13 cellular contexts compared by ENCODE assay signal in genomic region chr11:114081641-114082414, GRCh38. TPM values are rescaled to one million over a fixed set of nuclear protein-coding genes. Genes with fewer than 3 reads are reported as not detected.
DNase-seq lines count a peak whose midpoint lies in the region; ATAC-seq lines count a peak whose summit lies in the region.
"Had no signal": no experiment of that assay in that cellular context is flagged by ENCODE, and none has a peak within 500 bp of the region (broad histone marks: within the 10 kb centered on the region; RNA-seq: fewer than 3 reads in every experiment).

No MANE protein-coding gene starts in this region.

- no peak overlapping the region for H3K27ac ChIP-seq in CD8-positive, alpha-beta memory T cell (ENCODE audit: low read depth, low read length)
- peak overlapping the region; percentile 72 for H3K27ac ChIP-seq in right cardiac atrium (ENCODE audit: low read length)

- POLR2A ChIA-PET in CD8-positive, alpha-beta memory T cell (lab: Charles Lee): no interaction called here

- peak; percentile 1 to 40 for ATAC-seq in right cardiac atrium
- no peak for ATAC-seq in HG03520 (IDR thresholded peaks at IDR 0.05; ENCODE audit: unreplicated experiment)
- ATAC-seq in GM18520 (IDR thresholded peaks at IDR 0.05; ENCODE audit: unreplicated experiment): no peak

- no peaks in the 10 kb centered on the region for H3K27me3 ChIP-seq in CD8-positive, alpha-beta memory T cell (ENCODE audit: insufficient read depth, low read length, poor library complexity, severe bottlenecking)
- H3K27me3 ChIP-seq in right cardiac atrium (ENCODE audit: control insufficient read depth, insufficient read depth): no peaks in the 10 kb centered on the region

- intact Hi-C loops in right cardiac atrium (cut with DNase I): no loop called here

- CTCF ChIA-PET in CD8-positive, alpha-beta memory T cell (lab: Charles Lee): interaction anchor here (0.9 to 1.8 kb wide), 2 partner anchors 21 to 179 kb away, joined by 3 to 4 read pairs; no protein-coding TSS in a partner anchor

- no peaks in the 10 kb centered on the region for H3K9me3 Mint-ChIP-seq in CD8-positive, alpha-beta memory T cell

- H3K27ac Mint-ChIP-seq in CD8-positive, alpha-beta memory T cell: peak overlapping the region; percentile 36 to 99 (median 96)

- WGBS in right cardiac atrium: 71% methylated on average over 9 of the region's 9 CpGs

- peaks cover 62 to 90% (median 78%) of the 10 kb centered on the region in 3 donors for H3K4me1 Mint-ChIP-seq in CD8-positive, alpha-beta memory T cell

- H3K9me3 ChIP-seq in CD8-positive, alpha-beta memory T cell (ENCODE audit: low read length): no peaks in the 10 kb centered on the region
- H3K9me3 ChIP-seq in right cardiac atrium (ENCODE audit: control insufficient read depth, low read length): no peaks in the 10 kb centered on the region
- H3K9me3 ChIP-seq: spleen had no signal

- H3K4me1 ChIP-seq in CD8-positive, alpha-beta memory T cell (ENCODE audit: insufficient read depth, low read length): peaks cover 28% of the 10 kb centered on the region
- H3K4me1 ChIP-seq in right cardiac atrium (ENCODE audit: control insufficient read depth, insufficient read depth, low read length): peaks cover 64% of the 10 kb centered on the region

- H3K4me3 Mint-ChIP-seq in CD8-positive, alpha-beta memory T cell: peak overlapping the region in 5 of 7 donors; percentile 49 to 98 (median 67)
- H3K4me3 Mint-ChIP-seq: CD4-positive, CD25-positive, alpha-beta regulatory T cell had no signal

- no peaks in the 10 kb centered on the region for H3K36me3 ChIP-seq in CD8-positive, alpha-beta memory T cell (ENCODE audit: insufficient read depth, low read length)

- H3K36me3 Mint-ChIP-seq in CD8-positive, alpha-beta memory T cell: peaks cover 0 to 6% (median 0%) of the 10 kb centered on the region in 3 donors
- H3K36me3 Mint-ChIP-seq: CD4-positive, CD25-positive, alpha-beta regulatory T cell had no signal

- DNase-seq in CD8-positive, alpha-beta memory T cell: no peak
- DNase-seq in amniotic epithelial cell (ENCODE audit: low read depth): peak; percentile 97
- no peak for DNase-seq in right cardiac atrium
- peak; percentile 76 for DNase-seq in renal cortical epithelial cell (ENCODE audit: low read depth)
- DNase-seq in superior temporal gyrus (ENCODE audit: extremely low spot score): no peak
- DNase-seq in NCI-H1105 treated with DMSO at 0.1 percent for 48 hours (lab: John Stamatoyannopoulos, UW): no peak
- DNase-seq: activated CD4-positive, CD25-positive, alpha-beta regulatory T cell treated with anti-CD3 and anti-CD28 coated beads, Interleukin-2, amount 50 U/mL, for 72 hours; activated naive CD4-positive, alpha-beta T cell treated with anti-CD3 and anti-CD28 coated beads, Interleukin-2, amount 50 U/mL, for 16 hours; CD4-positive, CD25-positive, alpha-beta regulatory T cell; NCI-H2081 had no signal

- peaks cover 5 to 11% of the 10 kb centered on the region in 2 donors for H3K27me3 Mint-ChIP-seq in CD8-positive, alpha-beta memory T cell
- H3K27me3 Mint-ChIP-seq: CD4-positive, CD25-positive, alpha-beta regulatory T cell had no signal

- no peak overlapping the region for H3K4me3 ChIP-seq in CD8-positive, alpha-beta memory T cell (ENCODE audit: low read length)
- no peak overlapping the region for H3K4me3 ChIP-seq in right cardiac atrium (ENCODE audit: low read length)

RNA-seq across cellular contexts. Expression of gene ZBTB16, which starts 22.3 kb away (rescaled TPM):
- total RNA-seq in CD8-positive, alpha-beta memory T cell: 1 to 10 TPM; 2.1 to 2.2 TPM
- 71.9 TPM for polyA plus RNA-seq in CD8-positive, alpha-beta memory T cell
- total RNA-seq in right cardiac atrium (10 to 100 TPM; 61.5 to 89.7 (median 79.4) TPM), renal cortical epithelial cell (5.7 and 53.7 TPM in 2 replicates)
- 49.8 TPM for polyA plus RNA-seq in right cardiac atrium

Comparison
In these comparisons a context has a peak if more than half of its experiments do, and no peak if none do; other contexts are left out.
1. DNase-seq: peak in amniotic epithelial cell (single experiment) and renal cortical epithelial cell (single experiment); none in CD8-positive, alpha-beta memory T cell (0 of 5), right cardiac atrium (0 of 3), superior temporal gyrus (single experiment) and NCI-H1105 treated with DMSO at 0.1 percent for 48 hours (single experiment).
2. ATAC-seq: peak in right cardiac atrium (2 of 2); none in HG03520 (single experiment) and GM18520 (single experiment).